ENCODE assay signal across 8 cellular contexts in the genomic region with DNA sequence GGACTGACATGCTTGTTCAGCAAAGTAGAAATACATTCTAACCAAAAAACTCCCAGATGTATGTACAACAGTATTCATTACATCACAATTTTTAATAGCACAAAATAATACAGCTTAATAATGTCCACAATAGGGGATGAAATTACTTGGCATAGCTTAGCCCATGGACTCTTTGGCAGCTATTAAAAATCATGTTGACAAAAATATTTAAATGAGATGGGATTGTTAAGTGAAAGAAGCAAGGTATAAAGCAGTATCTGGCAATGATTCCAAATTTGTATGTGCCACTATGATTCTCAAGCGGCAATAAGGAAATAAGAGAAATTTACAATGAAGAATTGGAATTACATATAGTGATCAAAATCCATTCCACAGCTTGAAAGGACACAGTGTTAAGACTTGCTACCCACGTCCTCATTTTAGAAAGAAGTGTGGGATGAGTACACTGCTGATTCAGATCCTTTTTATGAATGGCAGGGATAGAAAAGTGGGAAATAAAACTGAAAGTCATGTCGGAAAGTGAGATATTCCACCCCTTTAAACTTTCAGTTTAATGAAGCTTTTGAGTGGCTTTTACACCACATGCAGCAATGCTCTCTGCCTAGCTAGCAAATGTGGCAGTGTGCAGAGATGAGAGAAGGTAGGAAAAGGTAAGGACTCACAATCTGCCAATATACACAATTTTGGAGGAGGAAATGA. TPM values are rescaled to one million over a fixed set of nuclear protein-coding genes. Genes with fewer than 3 reads are reported as not detected.
DNase-seq lines count a peak whose midpoint lies in the region; FAIRE-seq and TF ChIP-seq lines count a peak whose summit lies in the region.

No MANE protein-coding gene starts in this region.

- H3K27ac Mint-ChIP-seq in astrocyte (ENCODE audit: unreplicated experiment), result no peak overlapping the region

- peak overlapping the region; percentile 55 for H3K4me3 Mint-ChIP-seq in astrocyte (ENCODE audit: unreplicated experiment)

- H3K4me2 ChIP-seq in astrocyte (ENCODE audit: low read length) (peak overlapping the region; percentile 99), smooth muscle cell (no peak overlapping the region)

- H3K27ac ChIP-seq in astrocyte (ENCODE audit: low read depth, low read length) (no peak overlapping the region), smooth muscle cell (ENCODE audit: low read depth) (no peak overlapping the region)

- no peak for FAIRE-seq in astrocyte (lab: Jason Lieb, UNC)

- peaks cover 26% of the 10 kb centered on the region for H4K20me1 ChIP-seq in astrocyte (ENCODE audit: insufficient read depth, low read length)
- H4K20me1 ChIP-seq in smooth muscle cell (ENCODE audit: low read depth), result no peaks in the 10 kb centered on the region

- H3K4me1 Mint-ChIP-seq in astrocyte (ENCODE audit: low read depth, unreplicated experiment), result peaks cover 9% of the 10 kb centered on the region

- DNase-seq in HT-29 (ENCODE audit: low spot score) (peak; percentile 14), astrocyte (ENCODE audit: low read depth) (no peak), kidney tubule cell (ENCODE audit: low spot score) (peak; percentile 9), smooth muscle cell (lab: John Stamatoyannopoulos, UW; ENCODE audit: unreplicated experiment) (no peak), HUDEP-2 (lab: John Stamatoyannopoulos, UW; ENCODE audit: unreplicated experiment in 76 of 76) (no peak), T-helper 1 cell (no peak), NCI-H2196 treated with DMSO at 0.1 percent for 48 hours (lab: John Stamatoyannopoulos, UW; ENCODE audit: unreplicated experiment) (no peak), AG08395 (ENCODE audit: low spot score) (no peak)

- H3K36me3 ChIP-seq in astrocyte (ENCODE audit: insufficient read depth, low read length) (no peaks in the 10 kb centered on the region), smooth muscle cell (ENCODE audit: low read depth) (no peaks in the 10 kb centered on the region)

- H3K36me3 Mint-ChIP-seq in astrocyte (ENCODE audit: low read depth, unreplicated experiment), result no peaks in the 10 kb centered on the region

- 73% methylated on average over 3 of the region's 3 CpGs for WGBS in smooth muscle cell (ENCODE audit: low lambda C conversion rate)

- no peak overlapping the region for H2AFZ ChIP-seq in astrocyte (ENCODE audit: low read depth, low read length)
- no peak overlapping the region for H2AFZ ChIP-seq in smooth muscle cell (ENCODE audit: low read depth)

- no peak for TF ChIP-seq CTCF in astrocyte (IDR thresholded peaks at IDR 0.05; ENCODE audit: insufficient read depth, low read depth, low read length)
- no peak for TF ChIP-seq CTCF in smooth muscle cell (IDR thresholded peaks at IDR 0.05; ENCODE audit: borderline replicate concordance, insufficient read depth, poor library complexity, severe bottlenecking)

- no peaks in the 10 kb centered on the region for H3K9me3 ChIP-seq in astrocyte (ENCODE audit: insufficient read depth, low read depth, low read length)
- no peaks in the 10 kb centered on the region for H3K9me3 ChIP-seq in smooth muscle cell (replicated peaks; ENCODE audit: low read depth)

- peaks cover 2% of the 10 kb centered on the region for H3K27me3 Mint-ChIP-seq in astrocyte (ENCODE audit: low read depth, unreplicated experiment)

- H3K79me2 ChIP-seq in astrocyte (ENCODE audit: insufficient read depth, low read length) (peaks cover 23% of the 10 kb centered on the region), smooth muscle cell (ENCODE audit: low read depth) (no peaks in the 10 kb centered on the region)

- H3K4me3 ChIP-seq in astrocyte (ENCODE audit: insufficient read depth, low read depth, low read length) (no peak overlapping the region), smooth muscle cell (peak overlapping the region; percentile 71)

- peaks cover 16% of the 10 kb centered on the region for H3K4me1 ChIP-seq in astrocyte (ENCODE audit: insufficient read depth, low read length)
- peaks cover 14% of the 10 kb centered on the region for H3K4me1 ChIP-seq in smooth muscle cell (ENCODE audit: low read depth)

- H3K27me3 ChIP-seq in astrocyte (ENCODE audit: insufficient read depth, low read length) (peaks cover 4% of the 10 kb centered on the region), smooth muscle cell (ENCODE audit: low read depth) (peaks cover 21% of the 10 kb centered on the region)

- peak overlapping the region; percentile 19 for H3K9ac ChIP-seq in astrocyte (ENCODE audit: low read length)
- no peak overlapping the region for H3K9ac ChIP-seq in smooth muscle cell (ENCODE audit: low read depth)

- H3K9me3 Mint-ChIP-seq in astrocyte (ENCODE audit: unreplicated experiment), result no peaks in the 10 kb centered on the region

- H3F3A ChIP-seq in smooth muscle cell (ENCODE audit: low read depth), result no peaks in the 10 kb centered on the region

RNA-seq across cellular contexts. Expression of a gene that starts 2.4 kb away (rescaled TPM):
- 5.0 and 5.6 TPM in 2 replicates for total RNA-seq in HT-29 (2014; rRNA removed; shearing (Covaris generic))
- total RNA-seq in astrocyte, result 9.0 and 9.9 TPM in 2 replicates
- total RNA-seq in smooth muscle cell, result 3.0 and 13.4 TPM in 2 replicates
- polyA plus RNA-seq in smooth muscle cell, result 0.33 and 4.3 TPM in 2 replicates

Comparison
In these comparisons a context has a peak if more than half of its experiments do, and no peak if none do; other contexts are left out.
1. DNase-seq: peak in HT-29 (single experiment) and kidney tubule cell (single experiment); none in astrocyte (single experiment), smooth muscle cell (single experiment), HUDEP-2 (0 of 76), T-helper 1 cell (0 of 5), NCI-H2196 treated with DMSO at 0.1 percent for 48 hours (single experiment) and AG08395 (single experiment).